Comparison of ENCODE assay signal across 8 cellular contexts in genomic region chr15:40440300-40441011, GRCh38. TPM values are rescaled to one million over a fixed set of nuclear protein-coding genes. Genes with fewer than 3 reads are reported as not detected.
A peak's percentile ranks its signal among the peaks of the same experiment; 100 is the strongest.
DNase-seq lines count a peak whose midpoint lies in the region; TF ChIP-seq lines count a peak whose summit lies in the region.

Gene BAHD1 (plus strand): TSS chr15:40440953. CDS start chr15:40458465, 17,512 bp downstream.

- intact Hi-C loops in testis (cut with DNase I; ENCODE audit: low total_unique reads) = no loop called here

- H3K4me3 Mint-ChIP-seq in HFFc6 = peak within 1 kb of the TSS; percentile 91
- peak within 1 kb of the TSS; percentile 90 for H3K4me3 Mint-ChIP-seq in activated naive CD4-positive, alpha-beta T cell treated with anti-CD3 and anti-CD28 coated beads, Interleukin-2, amount 10 ng/mL, durations not matched to agents 7 days and 5 days

- peaks cover 36% of the 10 kb centered on the region for H3K27me3 Mint-ChIP-seq in HFFc6 (ENCODE audit: insufficient read depth)
- peaks cover 75% of the 10 kb centered on the region for H3K27me3 Mint-ChIP-seq in activated naive CD4-positive, alpha-beta T cell treated with anti-CD3 and anti-CD28 coated beads, Interleukin-2, amount 10 ng/mL, durations not matched to agents 7 days and 5 days

- CTCF ChIA-PET in activated naive CD4-positive, alpha-beta T cell treated with anti-CD3 and anti-CD28 coated beads, Interleukin-2, amount 10 ng/mL, durations not matched to agents 7 days and 5 days (lab: Charles Lee) = interaction anchor here (0.6 to 4.8 kb wide), 8 partner anchors 9 to 149 kb away, joined by 3 to 19 read pairs (median 4); no protein-coding TSS in a partner anchor

- WGBS in testis, 2 donors = 1% methylated on average over 27 to 37 of the region's 54 CpGs

- no peaks in the 10 kb centered on the region for H3K36me3 ChIP-seq in SK-N-MC (ENCODE audit: insufficient read depth, low read length)
- no peaks in the 10 kb centered on the region for H3K36me3 ChIP-seq in testis (ENCODE audit: low read depth, missing control alignments)

- peak within 1 kb of the TSS; percentile 59 for H3K4me3 ChIP-seq in NB4 (ENCODE audit: low read depth, low read length)
- H3K4me3 ChIP-seq in SK-N-MC = peak within 1 kb of the TSS; percentile 89
- H3K4me3 ChIP-seq in testis = peak within 1 kb of the TSS; percentile 86 to 91

- no peaks in the 10 kb centered on the region for H3K27me3 ChIP-seq in testis

- no peaks in the 10 kb centered on the region for H3K9me3 Mint-ChIP-seq in HFFc6
- H3K9me3 Mint-ChIP-seq in activated naive CD4-positive, alpha-beta T cell treated with anti-CD3 and anti-CD28 coated beads, Interleukin-2, amount 10 ng/mL, durations not matched to agents 7 days and 5 days = no peaks in the 10 kb centered on the region

- peak within 1 kb of the TSS; percentile 78 for H3K9ac ChIP-seq in SK-N-MC (ENCODE audit: insufficient read length)

- H3K27ac ChIP-seq in SK-N-MC (peak within 1 kb of the TSS; percentile 55), testis (peak within 1 kb of the TSS; percentile 65 to 90)

- peaks cover 53% of the 10 kb centered on the region for H3K4me1 ChIP-seq in testis

- H3K27ac Mint-ChIP-seq in HFFc6 = peak within 1 kb of the TSS; percentile 75
- peak within 1 kb of the TSS; percentile 74 for H3K27ac Mint-ChIP-seq in activated naive CD4-positive, alpha-beta T cell treated with anti-CD3 and anti-CD28 coated beads, Interleukin-2, amount 10 ng/mL, durations not matched to agents 7 days and 5 days

- H3K36me3 Mint-ChIP-seq in HFFc6 (ENCODE audit: low read depth) = no peaks in the 10 kb centered on the region
- peaks cover 12% of the 10 kb centered on the region for H3K36me3 Mint-ChIP-seq in activated naive CD4-positive, alpha-beta T cell treated with anti-CD3 and anti-CD28 coated beads, Interleukin-2, amount 10 ng/mL, durations not matched to agents 7 days and 5 days

- DNase-seq in GM04504 (ENCODE audit: low read depth) (peak; percentile 89), HFFc6 (peak; percentile 92), NB4 (ENCODE audit: low read depth) (peak; percentile 98), SK-N-MC (ENCODE audit: low read depth, low spot score) (peak; percentile 45), globus pallidus (ENCODE audit: low spot score) (peak; percentile 95), occipital lobe (lab: John Stamatoyannopoulos, UW) (peak; percentile 97), testis (peak; percentile 98)
- peak; percentile 98 for DNase-seq in activated naive CD4-positive, alpha-beta T cell treated with anti-CD3 and anti-CD28 coated beads, Interleukin-2, amount 10 ng/mL, durations not matched to agents 7 days and 5 days

- TF ChIP-seq POLR2A in NB4 (IDR thresholded peaks at IDR 0.05; ENCODE audit: extremely low read depth, insufficient read length) (peak; percentile 32), testis (IDR thresholded peaks at IDR 0.05) (no peak)

- H3K4me1 Mint-ChIP-seq in HFFc6 (ENCODE audit: low read depth) = peaks cover 42% of the 10 kb centered on the region
- peaks cover 52% of the 10 kb centered on the region for H3K4me1 Mint-ChIP-seq in activated naive CD4-positive, alpha-beta T cell treated with anti-CD3 and anti-CD28 coated beads, Interleukin-2, amount 10 ng/mL, durations not matched to agents 7 days and 5 days

- TF ChIP-seq CTCF in HFFc6 (IDR thresholded peaks at IDR 0.05) (peak; percentile 52), NB4 (IDR thresholded peaks at IDR 0.05; ENCODE audit: low read depth, low read length) (no peak), testis (IDR thresholded peaks at IDR 0.05) (no peak)

- H3K9me3 ChIP-seq in SK-N-MC (ENCODE audit: low read depth, low read length) = no peaks in the 10 kb centered on the region
- no peaks in the 10 kb centered on the region for H3K9me3 ChIP-seq in testis

RNA-seq across cellular contexts. Expression of gene BAHD1, which starts in this region (rescaled TPM):
- 10 to 100 TPM; 12.7 to 14.4 (median 14.2) TPM for total RNA-seq in HFFc6 (2021; fragmentation: NEBNext Ultra II Directional; extraction: Animal tissue kit (Norgen Biotek cat#: 25700))
- total RNA-seq in occipital lobe (10.6 TPM), testis (10 to 100 TPM; 52.0 to 53.9 TPM)
- 47.9 TPM for polyA plus RNA-seq in testis (ENCODE audit: insufficient read depth, low read depth, low replicate concordance)

Comparison
In these comparisons a context has a peak if more than half of its experiments do, and no peak if none do; other contexts are left out.
1. Peak in every context shown above with its lines: DNase-seq, H3K4me3 ChIP-seq and H3K27ac ChIP-seq.
2. DNase-seq: peak in every context shown above with its lines; median percentile 98 in NB4; 98 in activated naive CD4-positive, alpha-beta T cell treated with anti-CD3 and anti-CD28 coated beads, Interleukin-2, amount 10 ng/mL, durations not matched to agents 7 days and 5 days; 98 in testis; 97 in occipital lobe; 95 in globus pallidus; 92 in HFFc6; 89 in GM04504; 45 in SK-N-MC.